20 cellular contexts compared by ENCODE assay signal in genomic region chr14:41418851-41419250, GRCh38.
"Had no signal": no experiment of that assay in that cellular context is flagged by ENCODE, and none has a peak within 500 bp of the region (broad histone marks: within the 10 kb centered on the region; RNA-seq: fewer than 3 reads in every experiment).

No MANE protein-coding gene starts in this region.

- H3K27ac ChIP-seq: HL-60, PC-9, Peyer's patch, SJCRH30 had no signal

- H3K27me3 ChIP-seq: Peyer's patch, SJCRH30 had no signal

- H3K4me3 ChIP-seq: PC-9, Peyer's patch, SJCRH30 had no signal

- H3K4me1 ChIP-seq: Peyer's patch, SJCRH30 had no signal

- H2AFZ ChIP-seq: PC-9 had no signal

- H3K36me3 ChIP-seq: Peyer's patch, SJCRH30 had no signal

- H3K4me2 ChIP-seq: PC-9 had no signal

- H3K9me3 ChIP-seq: Peyer's patch, SJCRH30 had no signal

- ATAC-seq: Right ventricle myocardium inferior, SK-N-SH treated with all-trans-retinoic acid at 6 μM for 48 hours had no signal

- DNase-seq: KBM-7, MV-4-11, NCI-H1048, NCI-H1105, NCI-H1417, NCI-H1436 treated with DMSO at 0.1 percent for 48 hours, NCI-H1694 treated with DMSO at 0.1 percent for 48 hours, NCI-H1930, NCI-H2081, NCI-H2107, NCI-H2227 treated with DMSO at 0.1 percent for 48 hours, NCI-H526 treated with DMSO at 0.1 percent for 48 hours, NCI-H748 treated with DMSO at 0.1 percent for 48 hours, PC-9, Peyer's patch, SHP77 treated with DMSO at 0.1 percent for 48 hours, SJCRH30 had no signal
